ENCODE assay signal across 12 cellular contexts in the genomic region with DNA sequence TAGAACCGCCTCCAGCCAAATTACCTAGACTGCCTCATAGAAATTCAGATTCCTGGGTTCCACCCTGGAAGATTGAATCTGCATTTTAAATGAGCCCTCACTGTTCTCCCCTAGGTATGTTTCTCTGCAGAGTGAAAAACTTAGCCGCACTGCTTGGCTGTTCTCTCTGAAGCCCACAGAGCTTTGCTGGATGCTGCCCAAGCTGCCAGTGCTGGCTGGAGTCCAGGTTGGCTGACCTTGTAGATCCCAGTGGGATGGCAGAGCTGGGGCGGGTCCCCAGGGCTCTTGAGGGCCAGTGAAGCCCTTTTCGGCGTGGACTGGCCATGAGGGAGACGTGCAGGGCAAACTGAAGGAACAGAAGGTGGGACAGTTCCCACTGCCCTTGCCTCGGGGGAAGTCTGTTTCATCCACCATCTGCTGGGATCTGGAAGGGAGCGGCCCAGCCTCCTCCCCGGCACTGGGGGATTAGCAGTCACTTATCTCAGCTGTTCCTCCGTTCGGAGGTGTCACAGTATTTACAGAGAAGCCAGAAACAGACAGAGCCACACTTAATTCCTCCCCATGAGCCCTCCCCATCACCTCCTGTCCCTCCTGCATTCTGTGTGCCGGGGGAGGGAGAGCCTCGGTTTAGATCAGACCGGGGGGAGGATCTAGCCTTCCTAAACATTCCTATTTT. TPM values are rescaled to one million over a fixed set of nuclear protein-coding genes. Genes with fewer than 3 reads are reported as not detected.
DNase-seq lines count a peak whose midpoint lies in the region; ATAC-seq and TF ChIP-seq lines count a peak whose summit lies in the region.
"Had no signal": no experiment of that assay in that cellular context is flagged by ENCODE, and none has a peak within 500 bp of the region (broad histone marks: within the 10 kb centered on the region; RNA-seq: fewer than 3 reads in every experiment).

No MANE protein-coding gene starts in this region.

- no peak for TF ChIP-seq CTCF in osteocyte (IDR thresholded peaks at IDR 0.05)

- peaks cover 43% of the 10 kb centered on the region for H3K4me1 Mint-ChIP-seq in osteocyte (ENCODE audit: unreplicated experiment)
- peaks cover 11% of the 10 kb centered on the region for H3K4me1 Mint-ChIP-seq in activated T-cell treated with anti-CD3 and anti-CD28 coated beads, Interleukin-2, amount 50 U/mL, for 72 hours (ENCODE audit: low read depth)

- no peaks in the 10 kb centered on the region for H3K36me3 Mint-ChIP-seq in osteocyte (ENCODE audit: unreplicated experiment)
- H3K36me3 Mint-ChIP-seq in activated T-cell treated with anti-CD3 and anti-CD28 coated beads, Interleukin-2, amount 50 U/mL, for 72 hours (ENCODE audit: insufficient read depth in 2 of 2): no peaks in the 10 kb centered on the region

- DNase-seq in Daoy (ENCODE audit: low read depth) (peak; percentile 27), NCI-H524 treated with DMSO at 0.1 percent for 48 hours (lab: John Stamatoyannopoulos, UW) (peak; percentile 99), ecto neural progenitor cell (ENCODE audit: low spot score) (peak; percentile 69), osteocyte (ENCODE audit: extremely low spot score, unreplicated experiment) (peak; percentile 92), posterior vena cava (ENCODE audit: low spot score) (no peak)
- DNase-seq in activated T-cell treated with anti-CD3 and anti-CD28 coated beads, Interleukin-2, amount 50 U/mL, for 72 hours: no peak
- DNase-seq: activated effector memory CD4-positive, alpha-beta T cell treated with Interleukin-2 at 50 U/mL for 16 hours had no signal

- H3K4me3 Mint-ChIP-seq in osteocyte (ENCODE audit: unreplicated experiment): peak overlapping the region; percentile 21
- H3K4me3 Mint-ChIP-seq in activated T-cell treated with anti-CD3 and anti-CD28 coated beads, Interleukin-2, amount 50 U/mL, for 72 hours: no peak overlapping the region

- peaks cover 3% of the 10 kb centered on the region for H3K27me3 Mint-ChIP-seq in osteocyte (ENCODE audit: unreplicated experiment)
- H3K27me3 Mint-ChIP-seq in activated T-cell treated with anti-CD3 and anti-CD28 coated beads, Interleukin-2, amount 50 U/mL, for 72 hours (ENCODE audit: low read depth): peaks cover 44% of the 10 kb centered on the region

- ATAC-seq in GM19351 (IDR thresholded peaks at IDR 0.05; ENCODE audit: unreplicated experiment): no peak
- no peak for ATAC-seq in activated T-cell treated with anti-CD3 and anti-CD28 coated beads, Interleukin-2, amount 50 U/mL, for 72 hours (replicated peaks in 1 of 2)
- ATAC-seq in GM21423 (IDR thresholded peaks at IDR 0.05; ENCODE audit: unreplicated experiment): no peak

- no peaks in the 10 kb centered on the region for H3K9me3 Mint-ChIP-seq in osteocyte (ENCODE audit: unreplicated experiment)
- no peaks in the 10 kb centered on the region for H3K9me3 Mint-ChIP-seq in activated T-cell treated with anti-CD3 and anti-CD28 coated beads, Interleukin-2, amount 50 U/mL, for 72 hours

- intact Hi-C loops in posterior vena cava (cut with DNase I): no loop called here

- H3K27ac Mint-ChIP-seq in osteocyte (ENCODE audit: unreplicated experiment): peak overlapping the region; percentile 76
- H3K27ac Mint-ChIP-seq in activated T-cell treated with anti-CD3 and anti-CD28 coated beads, Interleukin-2, amount 50 U/mL, for 72 hours: no peak overlapping the region

RNA-seq across cellular contexts. Expression of a gene that starts 3.9 kb away (rescaled TPM):
- total RNA-seq in Daoy (2014; rRNA removed; shearing (Covaris generic)): not detected in 2 replicates
- total RNA-seq in osteocyte: 3.8 and 4.0 TPM in 2 replicates
- total RNA-seq in activated T-cell treated with anti-CD3 and anti-CD28 coated beads, Interleukin-2, amount 50 U/mL, for 72 hours: not detected
- total RNA-seq in posterior vena cava: 10 to 100 TPM; 93.6 to 93.8 TPM
- total RNA-seq: lung microvascular endothelial cell; T-helper 2 cell treated with Interferon-gamma antibody and Interleukin-4, amounts not matched to agents 100 ng/mL and 5 ng/mL, for 36 hours had no signal

RNA-seq across cellular contexts. Expression of a gene that starts 44.5 kb away (rescaled TPM):
- total RNA-seq in Daoy (2014; rRNA removed; shearing (Covaris generic)): not detected in 2 replicates
- total RNA-seq in osteocyte: not detected in 2 replicates
- not detected for total RNA-seq in activated T-cell treated with anti-CD3 and anti-CD28 coated beads, Interleukin-2, amount 50 U/mL, for 72 hours
- total RNA-seq in posterior vena cava: not detected
- total RNA-seq: lung microvascular endothelial cell; T-helper 2 cell treated with Interferon-gamma antibody and Interleukin-4, amounts not matched to agents 100 ng/mL and 5 ng/mL, for 36 hours; tibial nerve had no signal

Comparison
In these comparisons a context has a peak if more than half of its experiments do, and no peak if none do; other contexts are left out.
1. DNase-seq: peak in Daoy (single experiment), NCI-H524 treated with DMSO at 0.1 percent for 48 hours (single experiment), ecto neural progenitor cell (single experiment) and osteocyte (single experiment); none in activated T-cell treated with anti-CD3 and anti-CD28 coated beads, Interleukin-2, amount 50 U/mL, for 72 hours (0 of 2) and posterior vena cava (single experiment).
2. RNA of a gene that starts 3.9 kb away (total RNA-seq): 93.6 to 93.8 TPM in posterior vena cava; 3.8 to 4.0 TPM in osteocyte, not detected in Daoy and not detected in activated T-cell treated with anti-CD3 and anti-CD28 coated beads, Interleukin-2, amount 50 U/mL, for 72 hours; every median in the first group is over 10 times any median in the second.